19 cellular contexts compared by ENCODE assay signal in the genomic region with DNA sequence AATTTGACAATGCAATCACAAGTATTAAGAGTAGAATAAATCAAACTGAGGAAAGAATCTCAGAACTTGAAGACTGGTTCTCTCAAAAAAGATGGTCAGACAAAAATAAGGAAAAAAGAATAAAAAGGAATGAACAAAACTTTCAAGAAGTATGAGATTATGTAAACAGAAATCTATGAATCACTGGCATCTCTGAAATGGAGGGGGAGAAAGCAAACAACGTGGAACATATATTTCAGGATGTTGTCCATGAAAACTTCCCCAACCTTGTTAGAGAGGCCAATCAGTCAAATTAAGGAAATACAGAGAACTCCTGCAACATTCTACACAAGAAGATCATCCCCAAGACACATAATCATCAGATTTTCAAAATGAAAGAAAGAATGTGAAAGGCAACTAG.
A peak's percentile ranks its signal among the peaks of the same experiment; 100 is the strongest.
DNase-seq lines count a peak whose midpoint lies in the region; ATAC-seq, FAIRE-seq and TF ChIP-seq lines count a peak whose summit lies in the region.
"Had no signal": no experiment of that assay in that cellular context is flagged by ENCODE, and none has a peak within 500 bp of the region (broad histone marks: within the 10 kb centered on the region; RNA-seq: fewer than 3 reads in every experiment).

No MANE protein-coding gene starts in this region.

- H3K9me2 ChIP-seq in PC-3 (replicated peaks; ENCODE audit: low read length): no peaks in the 10 kb centered on the region

- peak; percentile 33 for DNase-seq in EH (ENCODE audit: low read depth)
- peak; percentile 38 for DNase-seq in PC-3
- no peak for DNase-seq in endothelial cell of umbilical vein (ENCODE audit: low read depth, low spot score)
- DNase-seq in osteocyte (ENCODE audit: extremely low spot score, unreplicated experiment): no peak
- DNase-seq in hepatic stellate cell (ENCODE audit: low spot score): no peak
- DNase-seq in cerebellar cortex (ENCODE audit: low spot score): no peak
- no peak for DNase-seq in NCI-H2227 (lab: John Stamatoyannopoulos, UW; ENCODE audit: unreplicated experiment)
- DNase-seq: CD4-positive, alpha-beta memory T cell; DMS153; NCI-H1436 treated with DMSO at 0.1 percent for 48 hours; NCI-H2029; NCI-H2171; NCI-H446 treated with DMSO at 0.1 percent for 48 hours; SHP77 had no signal

- POLR2A ChIA-PET in PC-3 (lab: Charles Lee; ENCODE audit: unreplicated experiment) (no interaction called here), endothelial cell of umbilical vein (lab: Charles Lee) (no interaction called here)

- TF ChIP-seq CTCF in PC-3 (conservative IDR thresholded peaks at IDR 0.05; ENCODE audit: low read depth, low read length) (no peak), endothelial cell of umbilical vein (IDR thresholded peaks at IDR 0.05; ENCODE audit: extremely low read depth in 1 of 2, insufficient read depth in 1 of 2, low read depth in 1 of 2, low read length in 2 of 2) (no peak), osteocyte (IDR thresholded peaks at IDR 0.05) (no peak)

- CTCF ChIA-PET in PC-3 (lab: Charles Lee): no interaction called here
- CTCF ChIA-PET in endothelial cell of umbilical vein (lab: Charles Lee): interaction anchor here (1.2 kb wide), 1 partner anchor 19 kb away, joined by 3 read pairs; no protein-coding TSS in a partner anchor

- no peaks in the 10 kb centered on the region for H3K27me3 Mint-ChIP-seq in osteocyte (ENCODE audit: unreplicated experiment)
- H3K27me3 Mint-ChIP-seq: CD4-positive, alpha-beta memory T cell had no signal

- H3K79me2 ChIP-seq in PC-3 (ENCODE audit: low read length) (peaks cover 12% of the 10 kb centered on the region), endothelial cell of umbilical vein (ENCODE audit: control insufficient read depth, insufficient read depth, low read length) (peaks cover 28% of the 10 kb centered on the region)

- peaks cover 23% of the 10 kb centered on the region for H3K36me3 Mint-ChIP-seq in osteocyte (ENCODE audit: unreplicated experiment)

- H3K27me3 ChIP-seq in PC-3 (ENCODE audit: low read length): no peaks in the 10 kb centered on the region
- no peaks in the 10 kb centered on the region for H3K27me3 ChIP-seq in endothelial cell of umbilical vein (ENCODE audit: control insufficient read depth in 2 of 2, insufficient read depth in 2 of 2, low read length in 2 of 2)
- H3K27me3 ChIP-seq: BLaER1 had no signal

- peaks cover 17% of the 10 kb centered on the region for H3K4me1 Mint-ChIP-seq in osteocyte (ENCODE audit: unreplicated experiment)

- no peaks in the 10 kb centered on the region for H3K9me1 ChIP-seq in endothelial cell of umbilical vein (replicated peaks; ENCODE audit: control insufficient read depth, extremely low read depth, insufficient read depth, low read length)

- H3K36me3 ChIP-seq in PC-3 (ENCODE audit: low read depth, low read length) (no peaks in the 10 kb centered on the region), endothelial cell of umbilical vein (ENCODE audit: control insufficient read depth in 2 of 2, extremely low read depth in 1 of 2, insufficient read depth in 2 of 2, low read length in 2 of 2) (no peaks in the 10 kb centered on the region)
- H3K36me3 ChIP-seq: BLaER1 had no signal

- intact Hi-C loops in PC-3 (cut with micrococcal nuclease): no loop called here
- intact Hi-C loops in endothelial cell of umbilical vein (cut with micrococcal nuclease): no loop called here

- H3K27ac ChIP-seq in PC-3 (ENCODE audit: low read length) (peak overlapping the region; percentile 6; the same call in 1 of the 2 replicates), endothelial cell of umbilical vein (ENCODE audit: insufficient read depth, low read depth, low read length) (no peak overlapping the region)
- H3K27ac ChIP-seq: BLaER1, SK-N-MC had no signal

- H3K4me1 ChIP-seq in PC-3 (ENCODE audit: insufficient read depth, low read length) (peaks cover 12% of the 10 kb centered on the region), endothelial cell of umbilical vein (ENCODE audit: control insufficient read depth, extremely low read depth, insufficient read depth, low read length) (no peaks in the 10 kb centered on the region)

- peak; percentile 72 for FAIRE-seq in endothelial cell of umbilical vein (lab: Jason Lieb, UNC)
- FAIRE-seq: A204.1, GM12892, H54 had no signal

- H3K9me3 Mint-ChIP-seq in osteocyte (ENCODE audit: unreplicated experiment): peaks cover 47% of the 10 kb centered on the region

- 0 out of 2 replicates have a peak overlapping the region, but pooled peaks have one; percentile 16 for H3K4me3 ChIP-seq in PC-3 (ENCODE audit: low read length)
- H3K4me3 ChIP-seq in endothelial cell of umbilical vein (replicated peaks in 1 of 3; ENCODE audit: insufficient read depth in 1 of 3, low read depth in 1 of 3, low read length in 3 of 3): no peak overlapping the region
- H3K4me3 ChIP-seq: BLaER1, SK-N-MC had no signal

- H4K20me1 ChIP-seq in PC-3 (ENCODE audit: low read length) (no peaks in the 10 kb centered on the region), endothelial cell of umbilical vein (replicated peaks; ENCODE audit: control insufficient read depth, extremely low read depth, insufficient read depth, low read length) (no peaks in the 10 kb centered on the region)
- H4K20me1 ChIP-seq: BLaER1 had no signal

- peak overlapping the region; percentile 64 for H3K4me2 ChIP-seq in PC-3 (ENCODE audit: low read length)
- peak overlapping the region; percentile 17 for H3K4me2 ChIP-seq in endothelial cell of umbilical vein (ENCODE audit: insufficient read depth, low read length)
- H3K4me2 ChIP-seq: BLaER1 had no signal

- H3K9me3 ChIP-seq in PC-3 (ENCODE audit: low read length): no peaks in the 10 kb centered on the region
- no peaks in the 10 kb centered on the region for H3K9me3 ChIP-seq in endothelial cell of umbilical vein (replicated peaks; ENCODE audit: control insufficient read depth, insufficient read depth, low read length)

- peak; percentile 62; the same call in 1 of the 2 replicates for ATAC-seq in PC-3

- BruUV-seq in PC-3 (replicated peaks; lab: Mats Ljungman, UMichigan) (no TSS peak), endothelial cell of umbilical vein (replicated peaks; lab: Mats Ljungman, UMichigan) (no TSS peak)

- peak overlapping the region; percentile 63 for H3K27ac Mint-ChIP-seq in osteocyte (ENCODE audit: unreplicated experiment)
- H3K27ac Mint-ChIP-seq: CD4-positive, alpha-beta memory T cell had no signal

- no peak overlapping the region for H3K4me3 Mint-ChIP-seq in osteocyte (ENCODE audit: unreplicated experiment)

- dilution Hi-C loops in endothelial cell of umbilical vein (cut with MboI; ENCODE audit: extremely low pct_ligation_motif_present, low sequenced_read_pairs): no loop called here

- no peak overlapping the region for H2AFZ ChIP-seq in PC-3 (ENCODE audit: low read length)
- no peak overlapping the region for H2AFZ ChIP-seq in endothelial cell of umbilical vein (ENCODE audit: low read depth, low read length)

- H3K9ac ChIP-seq in PC-3 (ENCODE audit: low read length) (no peak overlapping the region), endothelial cell of umbilical vein (replicated peaks; ENCODE audit: extremely low read depth, insufficient read depth, low read length) (no peak overlapping the region)
- H3K9ac ChIP-seq: BLaER1 had no signal

- H3F3A ChIP-seq in PC-3 (ENCODE audit: low read length, unreplicated experiment): no peaks in the 10 kb centered on the region

- TF ChIP-seq POLR2A in endothelial cell of umbilical vein (IDR thresholded peaks at IDR 0.05; ENCODE audit: low read depth, low read length): no peak

TF ChIP-seq in endothelial cell of umbilical vein, 7 proteins besides CTCF, POLR2A, EP300 and RAD21:
- no peak for TF ChIP-seq EZH2 (IDR thresholded peaks at IDR 0.05; ENCODE audit: borderline replicate concordance, low read depth, low read length, severe bottlenecking)
- TF ChIP-seq JUN (IDR thresholded peaks at IDR 0.05; ENCODE audit: borderline replicate concordance, insufficient read depth, insufficient read length, low read depth): no peak
- no peak for TF ChIP-seq GATA2 (IDR thresholded peaks at IDR 0.05; ENCODE audit: insufficient read depth, insufficient read length, low read depth, low read length)
- no peak for TF ChIP-seq POLR2AphosphoS5 (IDR thresholded peaks at IDR 0.05; ENCODE audit: insufficient read depth, low read depth, low read length)
- TF ChIP-seq FOS (IDR thresholded peaks at IDR 0.05; ENCODE audit: borderline replicate concordance, insufficient read depth, low read length): no peak
- TF ChIP-seq, protein P1, sequence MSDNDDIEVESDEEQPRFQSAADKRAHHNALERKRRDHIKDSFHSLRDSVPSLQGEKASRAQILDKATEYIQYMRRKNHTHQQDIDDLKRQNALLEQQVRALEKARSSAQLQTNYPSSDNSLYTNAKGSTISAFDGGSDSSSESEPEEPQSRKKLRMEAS (IDR thresholded peaks at IDR 0.05; ENCODE audit: insufficient read depth, insufficient read length): no peak
- no peak for TF ChIP-seq MYC (IDR thresholded peaks at IDR 0.05; ENCODE audit: low read depth, low read length)
TF ChIP-seq in endothelial cell of umbilical vein: peak in this region for 0.

Comparison
In these comparisons a context has a peak if more than half of its experiments do, and no peak if none do; other contexts are left out.
1. DNase-seq: peak in EH (single experiment) and PC-3 (single experiment); none in endothelial cell of umbilical vein (single experiment), osteocyte (single experiment), hepatic stellate cell (single experiment), cerebellar cortex (single experiment) and NCI-H2227 (single experiment).